ENCODE assay signal across 8 cellular contexts in the genomic region with DNA sequence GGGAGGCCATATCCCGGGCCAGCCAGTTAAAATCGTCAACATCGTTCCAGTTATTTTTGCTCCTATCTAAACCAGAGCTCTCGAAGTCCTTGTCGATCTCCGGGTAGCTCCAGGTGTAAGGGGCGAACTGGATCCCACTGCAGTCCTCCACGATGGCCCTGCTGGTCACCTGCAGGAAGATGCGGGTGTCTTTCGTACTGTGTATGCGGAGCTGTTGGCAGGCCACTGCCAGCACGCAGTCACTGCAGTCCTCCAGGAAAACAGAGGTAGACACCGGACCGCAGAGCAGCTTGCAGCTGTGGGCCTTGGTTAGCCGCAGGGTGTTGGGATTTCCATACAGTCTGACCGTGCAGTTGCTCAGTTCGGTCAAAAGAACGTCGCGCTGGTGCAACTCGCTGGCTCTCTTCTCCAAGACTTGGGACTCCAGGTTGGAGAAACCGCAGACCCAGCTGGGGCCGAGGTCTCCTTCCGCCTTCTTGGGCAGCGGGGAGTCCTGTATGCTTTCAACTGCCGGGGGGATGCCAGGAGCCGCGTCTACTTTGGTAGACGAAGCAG. TPM values are rescaled to one million over a fixed set of nuclear protein-coding genes. Genes with fewer than 3 reads are reported as not detected.
DNase-seq lines count a peak whose midpoint lies in the region; ATAC-seq, FAIRE-seq and TF ChIP-seq lines count a peak whose summit lies in the region.

No MANE protein-coding gene starts in this region.

- H3K9me3 ChIP-seq in kidney (ENCODE audit: control insufficient read depth in 1 of 2, low read length in 2 of 2), result no peaks in the 10 kb centered on the region

- H3K27me3 Mint-ChIP-seq in brain, result peaks cover 9% of the 10 kb centered on the region

- peaks cover 0 to 6% of the 10 kb centered on the region in 2 donors for H3K4me1 ChIP-seq in kidney (ENCODE audit: control insufficient read depth in 1 of 2, insufficient read depth in 1 of 2, low read depth in 1 of 2, low read length in 2 of 2)

- DNase-seq in Right ventricle myocardium inferior (ENCODE audit: missing footprints), result peak; percentile 69
- DNase-seq in left ventricle myocardium superior, result no peak
- DNase-seq in OCI-M1 (lab: John Stamatoyannopoulos, UW), result peak; percentile 51
- DNase-seq in kidney, result peak; percentile 82
- DNase-seq in stimulated activated CD8-positive, alpha-beta memory T cell treated with anti-CD3 and anti-CD28 coated beads, Interleukin-2, amount 100 ng/mL, for 48 hours (ENCODE audit: low read depth in 2 of 2), result peak; percentile 26 to 29

- TF ChIP-seq POLR2A in GM18505 (IDR thresholded peaks at IDR 0.05; ENCODE audit: borderline replicate concordance, extremely low read depth, insufficient read depth, insufficient read length), result no peak

- intact Hi-C loops in Right ventricle myocardium inferior (cut with DNase I) (loop anchor here (5.0 to 10.0 kb wide), 2 partner anchors 132 to 180 kb away; a partner anchor contains a TSS), left ventricle myocardium superior (cut with micrococcal nuclease) (no loop called here), kidney (cut with DNase I) (no loop called here)

- H3K4me1 Mint-ChIP-seq in brain, result peaks cover 63% of the 10 kb centered on the region

- peak overlapping the region; percentile 28 to 99 (median 88) for H3K27ac Mint-ChIP-seq in brain

- peak overlapping the region; percentile 98 to 99 for H3K4me3 ChIP-seq in kidney (ENCODE audit: low read length in 2 of 2)

- ATAC-seq in Right ventricle myocardium inferior, result no peak
- no peak for ATAC-seq in left ventricle myocardium superior
- ATAC-seq in GM18505 (IDR thresholded peaks at IDR 0.05; ENCODE audit: unreplicated experiment), result no peak
- no peak for ATAC-seq in HG03280 (IDR thresholded peaks at IDR 0.05; ENCODE audit: unreplicated experiment)

- peak overlapping the region; percentile 93 to 97 for H3K9ac ChIP-seq in kidney (ENCODE audit: low read length in 2 of 2)

- no peak for FAIRE-seq in kidney (lab: Jason Lieb, UNC)

- H3K27ac ChIP-seq in kidney (ENCODE audit: low read depth in 2 of 2, low read length in 2 of 2), result peak overlapping the region; percentile 94 to 95

- H3K9me3 Mint-ChIP-seq in brain, result no peaks in the 10 kb centered on the region

- TF ChIP-seq CTCF in brain (conservative IDR thresholded peaks at IDR 0.05) (no peak), kidney (IDR thresholded peaks at IDR 0.05; ENCODE audit: borderline replicate concordance, extremely low read depth, insufficient read depth) (no peak)

- H3K4me3 Mint-ChIP-seq in brain, result peak overlapping the region; percentile 95 to 100 (median 98)

- H3K36me3 Mint-ChIP-seq in brain, result peaks cover 11% of the 10 kb centered on the region

- no peaks in the 10 kb centered on the region for H3K36me3 ChIP-seq in kidney (ENCODE audit: control insufficient read depth in 1 of 2, insufficient read depth in 2 of 2, low read length in 2 of 2)

RNA-seq across cellular contexts. Expression of a gene that starts 0.7 kb away (rescaled TPM):
- total RNA-seq in Right ventricle myocardium inferior (12.0 TPM), left ventricle myocardium superior (10.6 TPM), kidney (21.2 TPM)
- polyA plus RNA-seq in brain (ENCODE audit: insufficient read depth, low read depth, low replicate concordance) (40.8 TPM), kidney (ENCODE audit: insufficient read depth, low read depth, low replicate concordance) (17.6 TPM)

RNA-seq across cellular contexts. Expression of a gene that starts 22.8 kb away (rescaled TPM):
- total RNA-seq in Right ventricle myocardium inferior (0.49 TPM), left ventricle myocardium superior (0.47 TPM), kidney (1.6 TPM)
- polyA plus RNA-seq in brain (ENCODE audit: insufficient read depth, low read depth, low replicate concordance) (2.0 TPM), kidney (ENCODE audit: insufficient read depth, low read depth, low replicate concordance) (0.75 TPM)

RNA-seq across cellular contexts. Expression of a gene that starts 36.7 kb away (rescaled TPM):
- total RNA-seq in Right ventricle myocardium inferior, result 11.6 TPM
- total RNA-seq in left ventricle myocardium superior, result 13.0 TPM
- polyA plus RNA-seq in brain (ENCODE audit: insufficient read depth, low read depth, low replicate concordance), result 17.9 TPM
- 20.9 TPM for total RNA-seq in kidney
- polyA plus RNA-seq in kidney (ENCODE audit: insufficient read depth, low read depth, low replicate concordance), result 2.7 TPM
